Comparison of ENCODE assay signal across 9 cellular contexts in genomic region chr3:127546970-127547733, GRCh38. TPM values are rescaled to one million over a fixed set of nuclear protein-coding genes. Genes with fewer than 3 reads are reported as not detected.
DNase-seq lines count a peak whose midpoint lies in the region; ATAC-seq and TF ChIP-seq lines count a peak whose summit lies in the region.
"Had no signal": no experiment of that assay in that cellular context is flagged by ENCODE, and none has a peak within 500 bp of the region (broad histone marks: within the 10 kb centered on the region; RNA-seq: fewer than 3 reads in every experiment).

No MANE protein-coding gene starts in this region.

- H3K4me3 Mint-ChIP-seq in activated B cell treated with CpG ODN at 0.5 μM for 24 hours (peak overlapping the region; percentile 80), progenitor cell of endocrine pancreas (ENCODE audit: low read depth) (peak overlapping the region; percentile 61)

- DNase-seq in ELF-1 (ENCODE audit: low read depth, low spot score) (peak; percentile 53), activated B cell treated with CpG ODN at 0.5 μM for 24 hours (no peak), heart right ventricle (peak; percentile 42 to 46), progenitor cell of endocrine pancreas (ENCODE audit: low spot score, unreplicated experiment) (no peak), SK-N-DZ (ENCODE audit: low spot score) (no peak), inferior parietal cortex (ENCODE audit: extremely low spot score) (no peak), AG20443 (ENCODE audit: low spot score) (no peak)

- H3K36me3 Mint-ChIP-seq in activated B cell treated with CpG ODN at 0.5 μM for 24 hours (ENCODE audit: low read depth), result no peaks in the 10 kb centered on the region
- no peaks in the 10 kb centered on the region for H3K36me3 Mint-ChIP-seq in progenitor cell of endocrine pancreas (ENCODE audit: insufficient read depth)

- WGBS in heart right ventricle, 2 donors, result 10 to 20% methylated on average over 19 to 24 of the region's 24 CpGs

- peaks cover 3% of the 10 kb centered on the region for H3K27me3 Mint-ChIP-seq in activated B cell treated with CpG ODN at 0.5 μM for 24 hours
- peaks cover 33% of the 10 kb centered on the region for H3K27me3 Mint-ChIP-seq in progenitor cell of endocrine pancreas

- H3K27ac Mint-ChIP-seq in activated B cell treated with CpG ODN at 0.5 μM for 24 hours (peak overlapping the region; percentile 12), progenitor cell of endocrine pancreas (no peak overlapping the region)

- POLR2A ChIA-PET in activated B cell treated with CpG ODN at 0.5 μM for 24 hours (lab: Charles Lee), result no interaction called here

- H3K4me3 ChIP-seq in heart right ventricle, result peak overlapping the region in 9 of 10 donors; percentile 49 to 70 (median 62)

- CTCF ChIA-PET in activated B cell treated with CpG ODN at 0.5 μM for 24 hours (lab: Charles Lee), result interaction anchor here (0.7 to 3.9 kb wide), 12 partner anchors 11 to 1029 kb away, joined by 3 to 47 read pairs (median 5); partner anchors contain the start of genes CHST13 and TXNRD3

- H3K4me1 Mint-ChIP-seq in activated B cell treated with CpG ODN at 0.5 μM for 24 hours (peaks cover 14% of the 10 kb centered on the region), progenitor cell of endocrine pancreas (ENCODE audit: low read depth) (peaks cover 7% of the 10 kb centered on the region)

- H3K9me3 ChIP-seq in heart right ventricle, result no peaks in the 10 kb centered on the region

- ATAC-seq in activated B cell treated with CpG ODN at 0.5 μM for 24 hours (ENCODE audit: low read depth), result no peak
- ATAC-seq in heart right ventricle, result peak; percentile 32 to 75 (median 68)
- no peak for ATAC-seq in HG02610 (IDR thresholded peaks at IDR 0.05; ENCODE audit: unreplicated experiment)

- no peaks in the 10 kb centered on the region for H3K9me3 Mint-ChIP-seq in activated B cell treated with CpG ODN at 0.5 μM for 24 hours
- H3K9me3 Mint-ChIP-seq in progenitor cell of endocrine pancreas (ENCODE audit: low read depth), result no peaks in the 10 kb centered on the region

- peaks cover 0 to 21% (median 13%) of the 10 kb centered on the region in 9 donors for H3K4me1 ChIP-seq in heart right ventricle

- no peak for TF ChIP-seq CTCF in activated B cell treated with CpG ODN at 0.5 μM for 24 hours (IDR thresholded peaks at IDR 0.05)
- TF ChIP-seq CTCF in heart right ventricle (IDR thresholded peaks at IDR 0.05), result no peak
- no peak for TF ChIP-seq CTCF in progenitor cell of endocrine pancreas (IDR thresholded peaks at IDR 0.05; ENCODE audit: unreplicated experiment)

- no peaks in the 10 kb centered on the region for H3K27me3 ChIP-seq in heart right ventricle

- H3K27ac ChIP-seq in heart right ventricle, result peak overlapping the region; percentile 4 to 88 (median 79)
- H3K27ac ChIP-seq: SK-N-MC had no signal

- intact Hi-C loops in activated B cell treated with CpG ODN at 0.5 μM for 24 hours (cut with micrococcal nuclease) (loop anchor here (1.0 to 2.0 kb wide), 2 partner anchors 564 to 1025 kb away; partner anchors contain the start of gene PLXNA1), heart right ventricle (cut with DNase I) (loop anchor here in 9 of 10 donors (5.0 to 10.0 kb wide), 10 partner anchors 90 to 1025 kb away; partner anchors contain the start of genes CHST13 (in 4 of the 9) and PLXNA1 (in 3 of the 9))

- H3K36me3 ChIP-seq in heart right ventricle, result no peaks in the 10 kb centered on the region

RNA-seq across cellular contexts. Expression of gene TPRA1, which starts 43.4 kb away (rescaled TPM):
- total RNA-seq in activated B cell treated with CpG ODN at 0.5 μM for 24 hours (17.5 and 18.3 TPM in 2 replicates), heart right ventricle (10 to 100 TPM; 11.0 to 24.2 (median 16.3) TPM), progenitor cell of endocrine pancreas (24.4 and 25.1 TPM in 2 replicates)
- 10 to 100 TPM; 19.5 to 26.0 TPM for polyA plus RNA-seq in heart right ventricle
- 27.0 and 31.9 TPM in 2 replicates for polyA plus RNA-seq in SK-N-DZ (2014; cell fraction: cytosol; rRNA removed)
- 78.3 and 84.0 TPM in 2 replicates for polyA plus RNA-seq in SK-N-DZ (2014; cell fraction: nucleus; rRNA removed)

RNA-seq across cellular contexts. Expression of gene MCM2, which starts 51.1 kb away (rescaled TPM):
- total RNA-seq in activated B cell treated with CpG ODN at 0.5 μM for 24 hours, result 44.4 and 45.6 TPM in 2 replicates
- total RNA-seq in heart right ventricle, result 10 to 100 TPM in 2 of 10 donors, 1 to 10 TPM in 8; 4.1 to 10.9 (median 7.0) TPM
- 1 to 10 TPM; 1.1 to 3.6 TPM for polyA plus RNA-seq in heart right ventricle
- total RNA-seq in progenitor cell of endocrine pancreas, result 92.4 and 96.7 TPM in 2 replicates
- polyA plus RNA-seq in SK-N-DZ (2014; cell fraction: cytosol; rRNA removed), result 328 and 365 TPM in 2 replicates
- polyA plus RNA-seq in SK-N-DZ (2014; cell fraction: nucleus; rRNA removed), result 248 and 305 TPM in 2 replicates

Comparison
In these comparisons a context has a peak if more than half of its experiments do, and no peak if none do; other contexts are left out.
1. DNase-seq: peak in ELF-1 (single experiment) and heart right ventricle (2 of 2); none in activated B cell treated with CpG ODN at 0.5 μM for 24 hours (single experiment), progenitor cell of endocrine pancreas (single experiment), SK-N-DZ (single experiment), inferior parietal cortex (single experiment) and AG20443 (single experiment).
2. ATAC-seq: peak in heart right ventricle (8 of 8); none in activated B cell treated with CpG ODN at 0.5 μM for 24 hours (single experiment) and HG02610 (single experiment).